In the genomic region with DNA sequence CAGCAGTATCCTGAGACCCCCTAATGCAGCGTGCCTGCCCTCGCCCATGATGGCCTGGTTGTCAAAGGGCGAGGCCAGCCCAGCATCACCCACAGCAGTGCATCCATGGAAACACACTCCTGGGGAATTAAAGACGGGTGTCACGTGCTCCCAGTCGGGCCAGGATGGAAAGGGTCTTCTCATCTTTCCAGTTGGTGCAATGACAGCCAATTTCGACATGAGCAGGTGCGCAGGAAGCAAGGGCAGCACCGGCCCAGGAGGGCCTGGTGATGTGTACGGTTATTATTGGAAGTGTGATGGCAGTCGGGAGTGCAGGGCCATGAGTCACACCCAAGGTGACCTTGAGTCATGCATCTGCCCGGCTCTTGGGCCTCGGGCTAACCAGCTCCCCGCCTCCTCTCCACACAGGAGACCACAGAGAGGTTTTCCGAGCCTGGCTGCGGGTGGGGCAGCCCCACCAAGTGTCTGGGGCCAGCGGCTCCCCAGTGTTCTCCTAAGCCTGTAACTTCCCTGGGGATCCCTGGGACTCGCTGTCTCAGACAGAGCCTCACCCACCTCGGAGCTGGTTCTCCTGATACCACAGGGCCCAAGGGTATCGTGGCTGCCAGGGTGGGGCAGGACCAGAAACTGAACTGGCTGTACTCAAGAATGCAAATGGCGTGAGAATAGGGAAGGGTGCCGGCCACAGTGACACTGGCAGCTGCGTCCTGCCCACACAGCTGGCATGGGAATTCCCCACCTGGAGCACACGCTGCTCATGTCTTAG, we compare ENCODE assay signal across 9 cellular contexts.
DNase-seq lines count a peak whose midpoint lies in the region; ATAC-seq and TF ChIP-seq lines count a peak whose summit lies in the region.
"Had no signal": no experiment of that assay in that cellular context is flagged by ENCODE, and none has a peak within 500 bp of the region (broad histone marks: within the 10 kb centered on the region; RNA-seq: fewer than 3 reads in every experiment).

No MANE protein-coding gene starts in this region.

- no peak overlapping the region for H3K4me3 Mint-ChIP-seq in activated naive CD8-positive, alpha-beta T cell treated with anti-CD3 and anti-CD28 coated beads for 36 hours
- no peak overlapping the region for H3K4me3 Mint-ChIP-seq in naive thymus-derived CD4-positive, alpha-beta T cell
- H3K4me3 Mint-ChIP-seq: naive thymus-derived CD8-positive, alpha-beta T cell had no signal

- H3K4me2 ChIP-seq in Karpas-422 (ENCODE audit: low read depth, low read length, poor library complexity, severe bottlenecking): no peak overlapping the region

- intact Hi-C loops in naive thymus-derived CD4-positive, alpha-beta T cell (cut with micrococcal nuclease): no loop called here

- TF ChIP-seq POLR2A in GM19193 (IDR thresholded peaks at IDR 0.05; ENCODE audit: extremely low read depth, insufficient read depth, insufficient read length): peak; percentile 29

- H3K27me3 ChIP-seq in naive thymus-derived CD4-positive, alpha-beta T cell (ENCODE audit: control insufficient read depth in 2 of 2, insufficient read depth in 2 of 2, low read length in 2 of 2): no peaks in the 10 kb centered on the region
- H3K27me3 ChIP-seq in Karpas-422 (ENCODE audit: low read length): no peaks in the 10 kb centered on the region

- no peaks in the 10 kb centered on the region for H3K9me2 ChIP-seq in Karpas-422 (replicated peaks; ENCODE audit: insufficient read depth, low read length)

- POLR2A ChIA-PET in naive thymus-derived CD4-positive, alpha-beta T cell (lab: Charles Lee): no interaction called here

- no peaks in the 10 kb centered on the region for H3K4me1 ChIP-seq in naive thymus-derived CD4-positive, alpha-beta T cell (ENCODE audit: control insufficient read depth in 2 of 2, insufficient read depth in 2 of 2, low read length in 2 of 2)
- peaks cover 42% of the 10 kb centered on the region for H3K4me1 ChIP-seq in Karpas-422 (ENCODE audit: low read length)

- no peaks in the 10 kb centered on the region for H3K9me3 Mint-ChIP-seq in activated naive CD8-positive, alpha-beta T cell treated with anti-CD3 and anti-CD28 coated beads for 36 hours
- H3K9me3 Mint-ChIP-seq in naive thymus-derived CD4-positive, alpha-beta T cell: peaks cover 0 to 1% (median 0%) of the 10 kb centered on the region in 11 donors
- H3K9me3 Mint-ChIP-seq: naive thymus-derived CD8-positive, alpha-beta T cell had no signal

- H3K27me3 Mint-ChIP-seq in activated naive CD8-positive, alpha-beta T cell treated with anti-CD3 and anti-CD28 coated beads for 36 hours: no peaks in the 10 kb centered on the region
- H3K27me3 Mint-ChIP-seq in naive thymus-derived CD4-positive, alpha-beta T cell: peaks cover 0 to 2% (median 0%) of the 10 kb centered on the region in 5 donors

- DNase-seq in A172 (ENCODE audit: low spot score) (peak; percentile 100), LHCN-M2 (ENCODE audit: low read depth) (peak; percentile 94), DMS 273 (lab: John Stamatoyannopoulos, UW; ENCODE audit: unreplicated experiment) (no peak), medulla oblongata (ENCODE audit: extremely low spot score) (no peak), Karpas-422 (no peak)
- no peak for DNase-seq in activated naive CD8-positive, alpha-beta T cell treated with anti-CD3 and anti-CD28 coated beads for 36 hours
- no peak for DNase-seq in naive thymus-derived CD4-positive, alpha-beta T cell

- H3K36me3 Mint-ChIP-seq in activated naive CD8-positive, alpha-beta T cell treated with anti-CD3 and anti-CD28 coated beads for 36 hours: no peaks in the 10 kb centered on the region
- H3K36me3 Mint-ChIP-seq in naive thymus-derived CD4-positive, alpha-beta T cell: no peaks in the 10 kb centered on the region
- H3K36me3 Mint-ChIP-seq: naive thymus-derived CD8-positive, alpha-beta T cell had no signal

- no peak overlapping the region for H3K9ac ChIP-seq in Karpas-422 (ENCODE audit: low read length)

- peak overlapping the region; percentile 13 for H3K27ac Mint-ChIP-seq in activated naive CD8-positive, alpha-beta T cell treated with anti-CD3 and anti-CD28 coated beads for 36 hours
- H3K27ac Mint-ChIP-seq in naive thymus-derived CD4-positive, alpha-beta T cell: peak overlapping the region in 1 of 9 donors; percentile 72

- peak; percentile 22 for ATAC-seq in naive thymus-derived CD4-positive, alpha-beta T cell
- ATAC-seq: naive thymus-derived CD8-positive, alpha-beta T cell had no signal

- H3K36me3 ChIP-seq in naive thymus-derived CD4-positive, alpha-beta T cell (ENCODE audit: control insufficient read depth in 2 of 3, insufficient read depth in 3 of 3, low read length in 3 of 3): no peaks in the 10 kb centered on the region
- no peaks in the 10 kb centered on the region for H3K36me3 ChIP-seq in Karpas-422 (ENCODE audit: insufficient read depth, low read length)

- H3K79me2 ChIP-seq in Karpas-422 (ENCODE audit: low read length): no peaks in the 10 kb centered on the region

- no peak overlapping the region for H2AFZ ChIP-seq in Karpas-422 (ENCODE audit: low read length)

- H3K4me3 ChIP-seq in naive thymus-derived CD4-positive, alpha-beta T cell (ENCODE audit: low read length): no peak overlapping the region
- no peak overlapping the region for H3K4me3 ChIP-seq in Karpas-422 (ENCODE audit: low read length)

- no peak overlapping the region for H3K27ac ChIP-seq in naive thymus-derived CD4-positive, alpha-beta T cell (ENCODE audit: low read depth, low read length)
- H3K27ac ChIP-seq in Karpas-422 (ENCODE audit: low read length): no peak overlapping the region

- H4K20me1 ChIP-seq in Karpas-422 (ENCODE audit: insufficient read depth, low read depth, low read length): no peaks in the 10 kb centered on the region

- no peaks in the 10 kb centered on the region for H3K9me3 ChIP-seq in naive thymus-derived CD4-positive, alpha-beta T cell (ENCODE audit: control insufficient read depth in 2 of 3, low read length in 3 of 3)
- no peaks in the 10 kb centered on the region for H3K9me3 ChIP-seq in Karpas-422 (ENCODE audit: low read length)

- H3K4me1 Mint-ChIP-seq in activated naive CD8-positive, alpha-beta T cell treated with anti-CD3 and anti-CD28 coated beads for 36 hours: no peaks in the 10 kb centered on the region
- peaks cover 0 to 9% (median 0%) of the 10 kb centered on the region in 7 donors for H3K4me1 Mint-ChIP-seq in naive thymus-derived CD4-positive, alpha-beta T cell

- CTCF ChIA-PET in naive thymus-derived CD4-positive, alpha-beta T cell (lab: Charles Lee): no interaction called here

Comparison
In these comparisons a context has a peak if more than half of its experiments do, and no peak if none do; other contexts are left out.
1. DNase-seq: peak in A172 (single experiment) and LHCN-M2 (single experiment); none in activated naive CD8-positive, alpha-beta T cell treated with anti-CD3 and anti-CD28 coated beads for 36 hours (single experiment), naive thymus-derived CD4-positive, alpha-beta T cell (0 of 9), DMS 273 (single experiment), medulla oblongata (single experiment) and Karpas-422 (single experiment).